In the genomic region with DNA sequence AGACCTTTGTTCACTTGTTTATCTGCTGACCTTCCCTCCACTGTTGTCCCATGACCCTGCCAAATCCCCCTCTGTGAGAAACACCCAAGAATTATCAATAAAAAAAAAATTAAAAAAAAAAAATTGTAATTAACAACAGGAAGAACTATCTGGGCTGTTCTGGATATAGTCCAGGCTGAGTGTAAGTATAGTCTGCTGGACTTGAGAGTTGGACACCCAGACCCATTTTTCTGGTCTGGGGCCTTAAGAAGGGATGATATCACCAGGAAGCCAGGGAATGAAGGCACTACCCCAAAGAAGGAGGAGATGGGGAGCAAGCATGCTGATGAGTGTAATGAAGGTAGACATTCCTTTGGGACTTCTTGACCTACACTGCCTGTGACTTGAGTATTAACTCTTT, we compare ENCODE assay signal across 21 cellular contexts.
DNase-seq lines count a peak whose midpoint lies in the region; ATAC-seq, FAIRE-seq and TF ChIP-seq lines count a peak whose summit lies in the region.
"Had no signal": no experiment of that assay in that cellular context is flagged by ENCODE, and none has a peak within 500 bp of the region (broad histone marks: within the 10 kb centered on the region; RNA-seq: fewer than 3 reads in every experiment).

No MANE protein-coding gene starts in this region.

- BruUV-seq in HepG2 (replicated peaks; lab: Mats Ljungman, UMichigan) = no TSS peak

- TF ChIP-seq RAD21 in HepG2 (CRISPR knock-in tag; IDR thresholded peaks at IDR 0.05) = no peak

- H3K4me1 Mint-ChIP-seq in nephron = peaks cover 40% of the 10 kb centered on the region
- peaks cover 14% of the 10 kb centered on the region for H3K4me1 Mint-ChIP-seq in stimulated activated memory B cell treated with anti-CD40 and anti-IgM and Interleukin-4, amounts not matched to agents 10 μg/mL and 1 μg/mL and 100 μg/mL, for 72 hours

- peak overlapping the region; percentile 13 for H3K4me2 ChIP-seq in HepG2 (ENCODE audit: low read depth, low read length)
- H3K4me2 ChIP-seq: A549 had no signal

- TF ChIP-seq POLR2A in HepG2 (IDR thresholded peaks at IDR 0.05; ENCODE audit: insufficient read depth in 1 of 2, low read depth in 2 of 2, low read length in 2 of 2) (no peak), right lobe of liver (IDR thresholded peaks at IDR 0.05) (no peak)

- no peaks in the 10 kb centered on the region for H3K79me2 ChIP-seq in HepG2 (ENCODE audit: insufficient read depth, low read length)

- CTCF ChIA-PET in HepG2 (lab: Yijun Ruan, JAX; ENCODE audit: low intra/inter-chr PET ratio, low total read pairs) = no interaction called here

- H4K20me1 ChIP-seq in HepG2 (ENCODE audit: insufficient read depth, low read length) = no peaks in the 10 kb centered on the region

- H3K36me3 ChIP-seq in HepG2 (replicated peaks in 1 of 2; ENCODE audit: control insufficient read depth in 1 of 2, insufficient read depth in 2 of 2, low read length in 2 of 2) (no peaks in the 10 kb centered on the region), right lobe of liver (no peaks in the 10 kb centered on the region), WERI-Rb-1 (no peaks in the 10 kb centered on the region)
- H3K36me3 ChIP-seq: BE2C had no signal

- no peaks in the 10 kb centered on the region for H3K27me3 Mint-ChIP-seq in nephron (ENCODE audit: low read depth)
- H3K27me3 Mint-ChIP-seq in stimulated activated memory B cell treated with anti-CD40 and anti-IgM and Interleukin-4, amounts not matched to agents 10 μg/mL and 1 μg/mL and 100 μg/mL, for 72 hours = no peaks in the 10 kb centered on the region
- H3K27me3 Mint-ChIP-seq: CD4-positive, CD25-positive, alpha-beta regulatory T cell had no signal

- TF ChIP-seq CTCF in HepG2 (CRISPR knock-in tag; IDR thresholded peaks at IDR 0.05) (no peak), right lobe of liver (IDR thresholded peaks at IDR 0.05) (no peak), WERI-Rb-1 (IDR thresholded peaks at IDR 0.05; ENCODE audit: low read depth, low read length) (no peak), nephron (IDR thresholded peaks at IDR 0.05; ENCODE audit: unreplicated experiment in 3 of 3) (no peak)

- H3K27me3 ChIP-seq in HepG2 (ENCODE audit: control insufficient read depth in 1 of 2, insufficient read depth in 2 of 2, low read length in 2 of 2) = no peaks in the 10 kb centered on the region
- H3K27me3 ChIP-seq in right lobe of liver = no peaks in the 10 kb centered on the region
- no peaks in the 10 kb centered on the region for H3K27me3 ChIP-seq in WERI-Rb-1 (ENCODE audit: insufficient read depth, low read depth, severe bottlenecking)
- H3K27me3 ChIP-seq: BE2C had no signal

- no peak overlapping the region for H2AFZ ChIP-seq in HepG2 (ENCODE audit: low read length)

- H3K9ac ChIP-seq in HepG2 (ENCODE audit: insufficient read depth, low read depth, low read length) = no peak overlapping the region

- H3K4me3 ChIP-seq in HepG2 (replicated peaks in 1 of 3; ENCODE audit: insufficient read depth in 1 of 3, low read depth in 2 of 3, low read length in 3 of 3) (no peak overlapping the region; a peak in 1 of 6 replicates), right lobe of liver (no peak overlapping the region), WERI-Rb-1 (ENCODE audit: low read depth, low read length) (no peak overlapping the region)
- H3K4me3 ChIP-seq: A549 had no signal

- peaks cover 6% of the 10 kb centered on the region for H3K9me3 Mint-ChIP-seq in nephron
- no peaks in the 10 kb centered on the region for H3K9me3 Mint-ChIP-seq in stimulated activated memory B cell treated with anti-CD40 and anti-IgM and Interleukin-4, amounts not matched to agents 10 μg/mL and 1 μg/mL and 100 μg/mL, for 72 hours
- H3K9me3 Mint-ChIP-seq: CD4-positive, CD25-positive, alpha-beta regulatory T cell had no signal

- H3K4me3 Mint-ChIP-seq in nephron = no peak overlapping the region
- H3K4me3 Mint-ChIP-seq in stimulated activated memory B cell treated with anti-CD40 and anti-IgM and Interleukin-4, amounts not matched to agents 10 μg/mL and 1 μg/mL and 100 μg/mL, for 72 hours = no peak overlapping the region
- H3K4me3 Mint-ChIP-seq: CD4-positive, CD25-positive, alpha-beta regulatory T cell had no signal

- FAIRE-seq in HepG2 (lab: Jason Lieb, UNC) = no peak
- FAIRE-seq: A549, H1 had no signal

- peak overlapping the region in 2 of 3 experiments; percentile 7 to 70 for H3K27ac Mint-ChIP-seq in nephron
- H3K27ac Mint-ChIP-seq in stimulated activated memory B cell treated with anti-CD40 and anti-IgM and Interleukin-4, amounts not matched to agents 10 μg/mL and 1 μg/mL and 100 μg/mL, for 72 hours = no peak overlapping the region
- H3K27ac Mint-ChIP-seq: CD4-positive, CD25-positive, alpha-beta regulatory T cell had no signal

- intact Hi-C loops in HepG2 (cut with micrococcal nuclease; ENCODE audit: unreplicated experiment) = no loop called here
- intact Hi-C loops in right lobe of liver (cut with DNase I) = no loop called here

- in situ Hi-C loops in HepG2 (cut with HindIII; ENCODE audit: extremely low pct_ligation_motif_present, low pct_unique_long_range_greater_than_20kb) = no loop called here

- TF ChIP-seq EP300 in HepG2 (IDR thresholded peaks at IDR 0.05; ENCODE audit: low read depth in 2 of 2, low read length in 2 of 2) = no peak
- TF ChIP-seq EP300 in HepG2 (CRISPR knock-in tag; IDR thresholded peaks at IDR 0.05; ENCODE audit: borderline replicate concordance) = no peak

- DNase-seq in HepG2 (ENCODE audit: low spot score) (peak; percentile 31), right lobe of liver (no peak), WERI-Rb-1 (no peak), Ammon's horn (ENCODE audit: low spot score) (no peak), C1 segment of cervical spinal cord (lab: John Stamatoyannopoulos, UW) (no peak)
- DNase-seq: BE2C; CD4-positive, CD25-positive, alpha-beta regulatory T cell; KBM-7; NCI-H1092; NCI-H1436; NCI-H1930; NCI-H2227 treated with DMSO at 0.1 percent for 48 hours; NCI-H510A treated with DMSO at 0.1 percent for 48 hours; NCI-H774; OCI-M1; Right ventricle myocardium superior had no signal

- H3K36me3 Mint-ChIP-seq in nephron (ENCODE audit: low read depth) = peaks cover 15% of the 10 kb centered on the region
- H3K36me3 Mint-ChIP-seq in stimulated activated memory B cell treated with anti-CD40 and anti-IgM and Interleukin-4, amounts not matched to agents 10 μg/mL and 1 μg/mL and 100 μg/mL, for 72 hours = peaks cover 19% of the 10 kb centered on the region

- H3K9me3 ChIP-seq in HepG2 (ENCODE audit: low read length) (no peaks in the 10 kb centered on the region), right lobe of liver (no peaks in the 10 kb centered on the region), WERI-Rb-1 (ENCODE audit: severe bottlenecking) (peaks cover 6% of the 10 kb centered on the region)
- H3K9me3 ChIP-seq: A549 had no signal

- H3K4me1 ChIP-seq in HepG2 (ENCODE audit: insufficient read depth, low read length) (peaks cover 65% of the 10 kb centered on the region), right lobe of liver (peaks cover 0 to 37% (median 5%) of the 10 kb centered on the region in 4 donors)

- POLR2A ChIA-PET in HepG2 (lab: Yijun Ruan, JAX) = no interaction called here

- peak; percentile 36 for ATAC-seq in HepG2
- ATAC-seq in right lobe of liver = no peak
- no peak for ATAC-seq in stimulated activated memory B cell treated with anti-CD40 and anti-IgM and Interleukin-4, amounts not matched to agents 10 μg/mL and 1 μg/mL and 100 μg/mL, for 72 hours
- ATAC-seq: A549, HCT116 had no signal

- H3K27ac ChIP-seq in HepG2 (ENCODE audit: extremely low read length, insufficient read depth, low read length) = peak overlapping the region; percentile 67
- no peak overlapping the region for H3K27ac ChIP-seq in right lobe of liver
- peak overlapping the region; percentile 61 for H3K27ac ChIP-seq in WERI-Rb-1
- H3K27ac ChIP-seq: A549 had no signal

TF ChIP-seq in HepG2, 621 proteins besides CTCF, POLR2A, EP300 and RAD21 (continues in another document):
- no peak for TF ChIP-seq SOX6 (IDR thresholded peaks at IDR 0.05)
- TF ChIP-seq SOX6 (CRISPR knock-in tag; IDR thresholded peaks at IDR 0.05) = peak; percentile 20; the same call in 1 of the 2 replicates
- TF ChIP-seq, protein P1, sequence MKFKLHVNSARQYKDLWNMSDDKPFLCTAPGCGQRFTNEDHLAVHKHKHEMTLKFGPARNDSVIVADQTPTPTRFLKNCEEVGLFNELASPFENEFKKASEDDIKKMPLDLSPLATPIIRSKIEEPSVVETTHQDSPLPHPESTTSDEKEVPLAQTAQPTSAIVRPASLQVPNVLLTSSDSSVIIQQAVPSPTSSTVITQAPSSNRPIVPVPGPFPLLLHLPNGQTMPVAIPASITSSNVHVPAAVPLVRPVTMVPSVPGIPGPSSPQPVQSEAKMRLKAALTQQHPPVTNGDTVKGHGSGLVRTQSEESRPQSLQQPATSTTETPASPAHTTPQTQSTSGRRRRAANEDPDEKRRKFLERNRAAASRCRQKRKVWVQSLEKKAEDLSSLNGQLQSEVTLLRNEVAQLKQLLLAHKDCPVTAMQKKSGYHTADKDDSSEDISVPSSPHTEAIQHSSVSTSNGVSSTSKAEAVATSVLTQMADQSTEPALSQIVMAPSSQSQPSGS (CRISPR knock-in tag; IDR thresholded peaks at IDR 0.05) = 0 out of 2 replicates have a peak, but pooled peaks have one; percentile 41
- no peak for TF ChIP-seq SIX1 (CRISPR knock-in tag; IDR thresholded peaks at IDR 0.05; ENCODE audit: borderline replicate concordance)
- TF ChIP-seq, protein P2, sequence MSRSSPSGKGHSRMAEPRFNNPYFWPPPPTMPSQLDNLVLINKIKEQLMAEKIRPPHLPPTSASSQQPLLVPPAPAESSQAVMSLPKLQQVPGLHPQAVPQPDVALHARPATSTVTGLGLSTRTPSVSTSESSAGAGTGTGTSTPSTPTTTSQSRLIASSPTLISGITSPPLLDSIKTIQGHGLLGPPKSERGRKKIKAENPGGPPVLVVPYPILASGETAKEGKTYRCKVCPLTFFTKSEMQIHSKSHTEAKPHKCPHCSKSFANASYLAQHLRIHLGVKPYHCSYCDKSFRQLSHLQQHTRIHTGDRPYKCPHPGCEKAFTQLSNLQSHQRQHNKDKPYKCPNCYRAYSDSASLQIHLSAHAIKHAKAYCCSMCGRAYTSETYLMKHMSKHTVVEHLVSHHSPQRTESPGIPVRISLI (CRISPR knock-in tag; IDR thresholded peaks at IDR 0.05; ENCODE audit: borderline replicate concordance) = peak; percentile 32; the same call in 1 of the 2 replicates
- TF ChIP-seq KAT7 (CRISPR knock-in tag; IDR thresholded peaks at IDR 0.05; ENCODE audit: borderline replicate concordance) = 0 out of 2 replicates have a peak, but pooled peaks have one; percentile 39
- TF ChIP-seq ERF (CRISPR knock-in tag; IDR thresholded peaks at IDR 0.05) = 0 out of 2 replicates have a peak, but pooled peaks have one; percentile 35
- TF ChIP-seq ZNF652 (CRISPR knock-in tag; IDR thresholded peaks at IDR 0.05; ENCODE audit: borderline replicate concordance, low read depth) = peak; percentile 63

Comparison
In these comparisons a context has a peak if more than half of its experiments do, and no peak if none do; other contexts are left out.
1. H3K27ac ChIP-seq: peak in HepG2 (single experiment) and WERI-Rb-1 (single experiment); none in right lobe of liver (0 of 3).